8 cellular contexts compared by ENCODE assay signal in the genomic region with DNA sequence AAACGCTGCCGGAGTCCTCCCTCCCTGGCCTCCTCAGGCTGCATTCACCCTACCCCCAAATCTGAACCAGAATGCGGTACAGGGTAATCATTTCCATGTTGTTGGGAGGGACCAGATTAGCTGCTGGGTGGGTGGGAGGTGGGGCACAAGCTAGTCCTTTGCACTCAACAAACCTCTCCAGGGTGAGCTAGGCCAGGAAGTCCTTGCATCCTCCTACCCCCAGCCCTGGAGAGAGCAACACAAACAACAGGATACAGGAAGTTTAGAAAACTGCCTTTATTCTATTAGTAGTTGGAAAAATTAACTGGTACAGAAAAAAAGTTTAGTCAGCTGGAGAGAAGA. TPM values are rescaled to one million over a fixed set of nuclear protein-coding genes. Genes with fewer than 3 reads are reported as not detected.
DNase-seq lines count a peak whose midpoint lies in the region; ATAC-seq and TF ChIP-seq lines count a peak whose summit lies in the region.

No MANE protein-coding gene starts in this region.

- H3K27me3 Mint-ChIP-seq in activated naive CD4-positive, alpha-beta T cell treated with anti-CD3 and anti-CD28 coated beads, Interleukin-2, amount 50 U/mL, for 24 hours: no peaks in the 10 kb centered on the region

- H3K4me1 ChIP-seq in RWPE2 (ENCODE audit: insufficient read depth, poor library complexity, severe bottlenecking): peaks cover 17% of the 10 kb centered on the region
- peaks cover 29 to 39% (median 38%) of the 10 kb centered on the region in 4 donors for H3K4me1 ChIP-seq in esophagus muscularis mucosa
- H3K4me1 ChIP-seq in rectal smooth muscle tissue (ENCODE audit: control insufficient read depth, insufficient read depth, low read length): no peaks in the 10 kb centered on the region

- peak overlapping the region; percentile 92 for H3K27ac Mint-ChIP-seq in activated naive CD4-positive, alpha-beta T cell treated with anti-CD3 and anti-CD28 coated beads, Interleukin-2, amount 50 U/mL, for 24 hours

- TF ChIP-seq EP300 in esophagus muscularis mucosa (IDR thresholded peaks at IDR 0.05): no peak

- TF ChIP-seq POLR2A in esophagus muscularis mucosa (IDR thresholded peaks at IDR 0.05; ENCODE audit: low read depth): no peak

- peaks cover 19% of the 10 kb centered on the region for H3K4me1 Mint-ChIP-seq in activated naive CD4-positive, alpha-beta T cell treated with anti-CD3 and anti-CD28 coated beads, Interleukin-2, amount 50 U/mL, for 24 hours

- H3K4me3 ChIP-seq in RWPE2 (ENCODE audit: severe bottlenecking): peak overlapping the region; percentile 65
- H3K4me3 ChIP-seq in esophagus muscularis mucosa: peak overlapping the region; percentile 78 to 85 (median 80)
- H3K4me3 ChIP-seq in rectal smooth muscle tissue (ENCODE audit: low read length): peak overlapping the region; percentile 89

- peak overlapping the region; percentile 96 for H3K27ac ChIP-seq in RWPE2 (ENCODE audit: poor library complexity, severe bottlenecking)
- peak overlapping the region; percentile 88 to 97 (median 94) for H3K27ac ChIP-seq in esophagus muscularis mucosa (replicated peaks in 1 of 4)
- H3K27ac ChIP-seq in rectal smooth muscle tissue (ENCODE audit: low read depth, low read length): peak overlapping the region; percentile 87

- H3K9me3 Mint-ChIP-seq in activated naive CD4-positive, alpha-beta T cell treated with anti-CD3 and anti-CD28 coated beads, Interleukin-2, amount 50 U/mL, for 24 hours: no peaks in the 10 kb centered on the region

- H3K4me3 Mint-ChIP-seq in activated naive CD4-positive, alpha-beta T cell treated with anti-CD3 and anti-CD28 coated beads, Interleukin-2, amount 50 U/mL, for 24 hours: peak overlapping the region; percentile 96

- 33% methylated on average over 1 of the region's 3 CpGs for WGBS in esophagus muscularis mucosa

- no peak for DNase-seq in activated naive CD4-positive, alpha-beta T cell treated with anti-CD3 and anti-CD28 coated beads, Interleukin-2, amount 50 U/mL, for 16 hours
- DNase-seq in RWPE2 (ENCODE audit: low spot score) (no peak), esophagus muscularis mucosa (ENCODE audit: extremely low spot score) (no peak), NCI-H1092 (lab: John Stamatoyannopoulos, UW) (no peak), NCI-H446 treated with DMSO at 0.1 percent for 48 hours (lab: John Stamatoyannopoulos, UW) (no peak), NCI-H748 treated with DMSO at 0.1 percent for 48 hours (lab: John Stamatoyannopoulos, UW) (no peak)

- TF ChIP-seq CTCF in RWPE2 (IDR thresholded peaks at IDR 0.05; ENCODE audit: poor library complexity, severe bottlenecking): no peak
- no peak for TF ChIP-seq CTCF in esophagus muscularis mucosa (IDR thresholded peaks at IDR 0.05)

- peaks cover 11% of the 10 kb centered on the region for H3K36me3 Mint-ChIP-seq in activated naive CD4-positive, alpha-beta T cell treated with anti-CD3 and anti-CD28 coated beads, Interleukin-2, amount 50 U/mL, for 24 hours

- intact Hi-C loops in esophagus muscularis mucosa (cut with DNase I): loop anchor here (5.0 kb wide), 1 partner anchor 53 kb away; the partner anchor contains the start of genes RHOA and TCTA

- H3K9me3 ChIP-seq in RWPE2 (ENCODE audit: severe bottlenecking): no peaks in the 10 kb centered on the region
- no peaks in the 10 kb centered on the region for H3K9me3 ChIP-seq in esophagus muscularis mucosa

- peak; percentile 8 for ATAC-seq in RWPE2 (ENCODE audit: low read depth)

- H3K36me3 ChIP-seq in RWPE2 (ENCODE audit: low read depth): peaks cover 79% of the 10 kb centered on the region
- peaks cover 42 to 72% (median 54%) of the 10 kb centered on the region in 4 donors for H3K36me3 ChIP-seq in esophagus muscularis mucosa
- peaks cover 25% of the 10 kb centered on the region for H3K36me3 ChIP-seq in rectal smooth muscle tissue (ENCODE audit: control insufficient read depth, insufficient read depth, low read length)

- H3K9ac ChIP-seq in rectal smooth muscle tissue (ENCODE audit: low read length): no peak overlapping the region

- H3K27me3 ChIP-seq in RWPE2 (ENCODE audit: insufficient read depth, poor library complexity, severe bottlenecking): no peaks in the 10 kb centered on the region
- H3K27me3 ChIP-seq in esophagus muscularis mucosa: no peaks in the 10 kb centered on the region
- H3K27me3 ChIP-seq in rectal smooth muscle tissue (ENCODE audit: control insufficient read depth, insufficient read depth, low read length): no peaks in the 10 kb centered on the region

RNA-seq across cellular contexts. Expression of gene GPX1, which starts 0.7 kb away (rescaled TPM):
- total RNA-seq in esophagus muscularis mucosa: 100 to 1,000 TPM; 154 to 295 (median 226) TPM

RNA-seq across cellular contexts. Expression of gene USP4, which starts 19.0 kb away (rescaled TPM):
- 10 to 100 TPM; 17.9 to 35.7 (median 24.3) TPM for total RNA-seq in esophagus muscularis mucosa

RNA-seq across cellular contexts. Expression of gene RHOA, which starts 52.9 kb away (rescaled TPM):
- total RNA-seq in esophagus muscularis mucosa: 100 to 1,000 TPM; 380 to 521 (median 480) TPM

RNA-seq across cellular contexts. Expression of gene TCTA, which starts 53.4 kb away (rescaled TPM):
- 10 to 100 TPM; 22.0 to 29.8 (median 26.2) TPM for total RNA-seq in esophagus muscularis mucosa
